Comparison of ENCODE assay signal across 8 cellular contexts in the genomic region with DNA sequence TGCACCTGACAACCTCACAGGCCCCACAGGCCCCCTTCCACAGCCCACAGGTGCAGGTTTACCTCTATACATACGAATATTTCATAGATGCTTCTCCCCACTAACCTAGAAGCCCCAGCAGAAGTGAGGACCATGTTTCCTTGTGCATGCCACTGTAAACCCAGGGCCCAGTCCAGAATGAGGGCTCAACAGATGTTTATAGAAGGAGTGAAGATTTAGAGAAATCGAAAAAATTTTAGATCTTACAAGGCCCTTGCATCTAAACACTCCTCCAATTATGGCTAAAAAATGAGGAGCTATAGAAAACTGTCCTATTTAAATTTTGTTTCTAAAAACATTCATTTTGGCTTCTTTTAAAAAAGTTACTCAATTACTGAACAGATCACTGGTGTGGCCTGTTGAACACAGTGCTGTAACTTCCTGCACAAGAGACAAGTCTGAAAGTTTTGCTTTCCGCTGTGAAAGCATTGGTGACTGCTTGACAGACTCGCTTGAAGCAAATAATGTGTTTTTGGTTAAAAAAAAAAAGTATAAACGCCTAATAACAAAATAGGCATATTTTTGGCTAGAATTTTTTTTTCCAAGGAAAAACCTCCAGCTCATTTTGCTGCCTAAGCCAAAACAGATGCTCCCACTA. TPM values are rescaled to one million over a fixed set of nuclear protein-coding genes. Genes with fewer than 3 reads are reported as not detected.
DNase-seq lines count a peak whose midpoint lies in the region; ATAC-seq and TF ChIP-seq lines count a peak whose summit lies in the region.

No MANE protein-coding gene starts in this region.

- peak overlapping the region; percentile 83 for H3K4me2 ChIP-seq in DND-41 (ENCODE audit: insufficient read depth, low read length)

- H4K20me1 ChIP-seq in DND-41 (ENCODE audit: insufficient read depth, low read length): peaks cover 20% of the 10 kb centered on the region

- H3K9me3 ChIP-seq in DND-41 (ENCODE audit: insufficient read depth, low read length, severe bottlenecking) (no peaks in the 10 kb centered on the region), tibial nerve (no peaks in the 10 kb centered on the region), mucosa of descending colon (no peaks in the 10 kb centered on the region)

- H3K79me2 ChIP-seq in DND-41 (ENCODE audit: insufficient read depth, low read length): peaks cover 63% of the 10 kb centered on the region

- ATAC-seq in DND-41 (ENCODE audit: insufficient read depth, low read depth): no peak
- ATAC-seq in HG02840 (IDR thresholded peaks at IDR 0.05; ENCODE audit: low FRiP score, unreplicated experiment): no peak
- ATAC-seq in mucosa of descending colon: no peak

- H3K4me1 ChIP-seq in DND-41 (ENCODE audit: insufficient read depth, low read length) (peaks cover 44% of the 10 kb centered on the region), tibial nerve (peaks cover 5 to 49% (median 14%) of the 10 kb centered on the region in 4 donors), mucosa of descending colon (ENCODE audit: low read depth) (peaks cover 12% of the 10 kb centered on the region)

- no peak for TF ChIP-seq EP300 in tibial nerve (IDR thresholded peaks at IDR 0.05)

- no peak for TF ChIP-seq POLR2A in tibial nerve (IDR thresholded peaks at IDR 0.05)

- peak overlapping the region; percentile 84 for H3K9ac ChIP-seq in DND-41 (ENCODE audit: low read depth, low read length)

- H3K4me3 ChIP-seq in DND-41 (ENCODE audit: low read depth in 1 of 2, low read length in 2 of 2): peak overlapping the region; percentile 38 to 72; a peak in 3 of 4 replicates
- peak overlapping the region; percentile 57 for H3K4me3 ChIP-seq in HL-60 (replicated peaks; ENCODE audit: insufficient read depth, low read length)
- H3K4me3 ChIP-seq in tibial nerve: peak overlapping the region; percentile 60 to 91 (median 78)
- H3K4me3 ChIP-seq in mucosa of descending colon: no peak overlapping the region

- WGBS in tibial nerve, 2 donors: 33 to 36% methylated on average over 5 of the region's 5 CpGs

- intact Hi-C loops in mucosa of descending colon (cut with DNase I, micrococcal nuclease): loop anchor here in 1 of 2 donors (10.0 kb wide), 1 partner anchor 67 kb away; a partner anchor contains a TSS

- H2AFZ ChIP-seq in DND-41 (ENCODE audit: low read depth, low read length): peak overlapping the region; percentile 88

- DNase-seq in DND-41: peak; percentile 25
- DNase-seq in HL-60 (ENCODE audit: low read depth in 1 of 2, low spot score in 1 of 2): peak in 1 of 2 experiments; percentile 54
- DNase-seq in amniotic epithelial cell (ENCODE audit: low read depth): peak; percentile 19
- DNase-seq in tibial nerve (ENCODE audit: low spot score in 2 of 2): no peak
- DNase-seq in activated effector memory CD4-positive, alpha-beta T cell treated with Interleukin-2 at 50 U/mL for 16 hours: no peak
- no peak for DNase-seq in mucosa of descending colon

- H3K27ac ChIP-seq in DND-41 (ENCODE audit: low read length) (peak overlapping the region; percentile 73), HL-60 (replicated peaks) (peak overlapping the region; percentile 95), layer of hippocampus (ENCODE audit: low read depth, low read length) (peak overlapping the region; percentile 94), tibial nerve (peak overlapping the region; percentile 78 to 91 (median 86))

- peaks cover 4% of the 10 kb centered on the region for H3K36me3 ChIP-seq in DND-41 (ENCODE audit: insufficient read depth, low read length)
- no peaks in the 10 kb centered on the region for H3K36me3 ChIP-seq in tibial nerve
- H3K36me3 ChIP-seq in mucosa of descending colon (ENCODE audit: low read depth): no peaks in the 10 kb centered on the region

- TF ChIP-seq CTCF in DND-41 (IDR thresholded peaks at IDR 0.05; ENCODE audit: borderline replicate concordance, extremely low read depth, low read length, poor library complexity, severe bottlenecking) (no peak), HL-60 (IDR thresholded peaks at IDR 0.05; ENCODE audit: insufficient read depth, low read length) (no peak), tibial nerve (IDR thresholded peaks at IDR 0.05) (no peak), mucosa of descending colon (IDR thresholded peaks at IDR 0.05) (no peak)

- H3K27me3 ChIP-seq in DND-41 (ENCODE audit: insufficient read depth, low read length, poor library complexity) (no peaks in the 10 kb centered on the region), HL-60 (ENCODE audit: insufficient read depth, poor library complexity, severe bottlenecking) (no peaks in the 10 kb centered on the region), layer of hippocampus (ENCODE audit: control insufficient read depth, insufficient read depth, low read length) (no peaks in the 10 kb centered on the region), tibial nerve (no peaks in the 10 kb centered on the region)

RNA-seq across cellular contexts. Expression of a gene that starts 1.2 kb away (rescaled TPM):
- total RNA-seq in tibial nerve: 10 to 100 TPM; 24.7 to 39.1 (median 27.2) TPM
- total RNA-seq in mucosa of descending colon: 10 to 100 TPM; 19.6 to 25.9 (median 22.3) TPM

RNA-seq across cellular contexts. Expression of a gene that starts 49.2 kb away (rescaled TPM):
- total RNA-seq in tibial nerve (10 to 100 TPM; 24.9 to 56.1 (median 43.2) TPM), mucosa of descending colon (10 to 100 TPM; 24.5 to 29.4 (median 26.7) TPM)

Comparison
In these comparisons a context has a peak if more than half of its experiments do, and no peak if none do; other contexts are left out.
1. DNase-seq: peak in DND-41 (single experiment) and amniotic epithelial cell (single experiment); none in tibial nerve (0 of 2), activated effector memory CD4-positive, alpha-beta T cell treated with Interleukin-2 at 50 U/mL for 16 hours (single experiment) and mucosa of descending colon (0 of 3).
2. Peak in every context shown above with its lines, with median percentiles within 50 percentile points of each other: H3K27ac ChIP-seq.